In the genomic region with DNA sequence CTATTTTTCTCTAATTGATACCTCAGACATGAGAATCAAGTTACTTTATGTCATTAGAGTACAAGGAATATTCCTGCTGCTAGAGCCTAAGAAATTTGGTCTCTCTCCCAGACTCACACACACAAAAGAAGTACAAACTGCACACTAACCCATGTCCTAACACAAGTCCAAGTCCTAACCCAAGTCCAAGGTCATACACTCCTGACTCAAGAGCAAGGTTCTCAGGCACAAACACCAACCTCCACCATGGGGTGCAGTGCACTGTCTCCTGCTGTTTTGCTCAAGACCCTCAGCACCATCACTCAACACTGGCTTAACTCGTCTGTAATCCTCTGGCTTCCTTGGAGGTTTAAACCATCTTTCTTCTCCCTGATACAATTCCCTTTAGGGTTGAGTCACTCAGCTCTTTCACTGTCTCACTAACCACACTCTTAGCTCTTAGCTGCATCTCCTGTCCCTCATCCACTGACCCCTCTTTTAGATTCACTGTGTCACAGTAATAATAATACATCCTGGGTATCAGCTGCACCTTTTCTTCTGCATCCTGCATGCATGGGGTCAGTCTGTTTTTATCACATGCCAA, we compare ENCODE assay signal across 18 cellular contexts.
DNase-seq lines count a peak whose midpoint lies in the region; ATAC-seq, FAIRE-seq and TF ChIP-seq lines count a peak whose summit lies in the region.
"Had no signal": no experiment of that assay in that cellular context is flagged by ENCODE, and none has a peak within 500 bp of the region (broad histone marks: within the 10 kb centered on the region; RNA-seq: fewer than 3 reads in every experiment).

No MANE protein-coding gene starts in this region.

- H3K9me3 ChIP-seq in HepG2 (ENCODE audit: low read length) (no peaks in the 10 kb centered on the region), right lobe of liver (no peaks in the 10 kb centered on the region)

- intact Hi-C loops in HepG2 (cut with micrococcal nuclease; ENCODE audit: unreplicated experiment): no loop called here
- intact Hi-C loops in right lobe of liver (cut with DNase I): no loop called here

- H3K79me2 ChIP-seq in HepG2 (ENCODE audit: insufficient read depth, low read length): no peaks in the 10 kb centered on the region

- peaks cover 10% of the 10 kb centered on the region for H3K4me1 Mint-ChIP-seq in central memory CD8-positive, alpha-beta T cell
- no peaks in the 10 kb centered on the region for H3K4me1 Mint-ChIP-seq in memory B cell
- H3K4me1 Mint-ChIP-seq in effector memory CD8-positive, alpha-beta T cell (ENCODE audit: low read depth in 2 of 2): peaks cover 0 to 5% of the 10 kb centered on the region in 2 donors

- H3K36me3 ChIP-seq in HepG2 (replicated peaks in 1 of 2; ENCODE audit: control insufficient read depth in 1 of 2, insufficient read depth in 2 of 2, low read length in 2 of 2) (peaks cover 0 to 2% of the 10 kb centered on the region in 2 experiments; a peak in 2 of 5 replicates), right lobe of liver (no peaks in the 10 kb centered on the region)

- no peak for TF ChIP-seq RAD21 in HepG2 (CRISPR knock-in tag; IDR thresholded peaks at IDR 0.05)

- H3K4me1 ChIP-seq in HepG2 (ENCODE audit: insufficient read depth, low read length): peaks cover 29% of the 10 kb centered on the region
- no peaks in the 10 kb centered on the region for H3K4me1 ChIP-seq in right lobe of liver

- no peak overlapping the region for H3K9ac ChIP-seq in HepG2 (ENCODE audit: insufficient read depth, low read depth, low read length)

- no peak for TF ChIP-seq CTCF in HepG2 (CRISPR knock-in tag; IDR thresholded peaks at IDR 0.05)
- TF ChIP-seq CTCF in right lobe of liver (IDR thresholded peaks at IDR 0.05): no peak
- no peak for TF ChIP-seq CTCF in coronary artery (IDR thresholded peaks at IDR 0.05)

- H4K20me1 ChIP-seq in HepG2 (ENCODE audit: insufficient read depth, low read length): peaks cover 5% of the 10 kb centered on the region; the same call in 1 of the 2 replicates

- H3K4me3 ChIP-seq in HepG2 (replicated peaks in 1 of 3; ENCODE audit: insufficient read depth in 1 of 3, low read depth in 2 of 3, low read length in 3 of 3) (no peak overlapping the region), right lobe of liver (no peak overlapping the region), coronary artery (no peak overlapping the region)
- H3K4me3 ChIP-seq: GM12878 had no signal

- BruUV-seq in HepG2 (replicated peaks; lab: Mats Ljungman, UMichigan): no TSS peak

- H3K27ac Mint-ChIP-seq in central memory CD8-positive, alpha-beta T cell (ENCODE audit: low read depth): peak overlapping the region; percentile 61
- H3K27ac Mint-ChIP-seq in memory B cell: peak overlapping the region; percentile 20
- H3K27ac Mint-ChIP-seq in effector memory CD8-positive, alpha-beta T cell: peak overlapping the region in 1 of 2 donors; percentile 90

- no peak overlapping the region for H3K4me3 Mint-ChIP-seq in central memory CD8-positive, alpha-beta T cell
- H3K4me3 Mint-ChIP-seq in memory B cell: no peak overlapping the region
- no peak overlapping the region for H3K4me3 Mint-ChIP-seq in effector memory CD8-positive, alpha-beta T cell

- POLR2A ChIA-PET in HepG2 (lab: Yijun Ruan, JAX): no interaction called here

- DNase-seq in HepG2 (ENCODE audit: low spot score) (peak; percentile 40), right lobe of liver (no peak), memory B cell (ENCODE audit: low spot score in 2 of 2) (no peak), cerebellar cortex (ENCODE audit: low spot score) (no peak), coronary artery (ENCODE audit: low spot score) (no peak)
- no peak for DNase-seq in central memory CD8-positive, alpha-beta T cell (ENCODE audit: low spot score in 2 of 2)
- no peak for DNase-seq in effector memory CD8-positive, alpha-beta T cell
- DNase-seq: C1 segment of cervical spinal cord, KBM-7, NCI-H1092, NCI-H1694, NCI-H2171, NCI-H774, SHP77 treated with DMSO at 0.1 percent for 48 hours had no signal

- CTCF ChIA-PET in HepG2 (lab: Yijun Ruan, JAX; ENCODE audit: low intra/inter-chr PET ratio, low total read pairs): no interaction called here

- H3K4me2 ChIP-seq in HepG2 (ENCODE audit: low read depth, low read length): no peak overlapping the region

- H3K27ac ChIP-seq in HepG2 (ENCODE audit: extremely low read length, insufficient read depth, low read length): no peak overlapping the region
- no peak overlapping the region for H3K27ac ChIP-seq in right lobe of liver
- no peak overlapping the region for H3K27ac ChIP-seq in coronary artery

- TF ChIP-seq POLR2A in HepG2 (IDR thresholded peaks at IDR 0.05; ENCODE audit: insufficient read depth in 1 of 2, low read depth in 2 of 2, low read length in 2 of 2): no peak
- TF ChIP-seq POLR2A in right lobe of liver (IDR thresholded peaks at IDR 0.05): no peak

- H2AFZ ChIP-seq in HepG2 (ENCODE audit: low read length): no peak overlapping the region

- H3K9me3 Mint-ChIP-seq in central memory CD8-positive, alpha-beta T cell: peaks cover 5% of the 10 kb centered on the region
- H3K9me3 Mint-ChIP-seq in memory B cell: peaks cover 4% of the 10 kb centered on the region
- peaks cover 3 to 15% of the 10 kb centered on the region in 2 donors for H3K9me3 Mint-ChIP-seq in effector memory CD8-positive, alpha-beta T cell

- no peaks in the 10 kb centered on the region for H3K27me3 Mint-ChIP-seq in central memory CD8-positive, alpha-beta T cell
- no peaks in the 10 kb centered on the region for H3K27me3 Mint-ChIP-seq in memory B cell
- no peaks in the 10 kb centered on the region for H3K27me3 Mint-ChIP-seq in effector memory CD8-positive, alpha-beta T cell

- H3K27me3 ChIP-seq in HepG2 (ENCODE audit: control insufficient read depth in 1 of 2, insufficient read depth in 2 of 2, low read length in 2 of 2) (no peaks in the 10 kb centered on the region), right lobe of liver (no peaks in the 10 kb centered on the region)

- in situ Hi-C loops in HepG2 (cut with HindIII; ENCODE audit: extremely low pct_ligation_motif_present, low pct_unique_long_range_greater_than_20kb): no loop called here

- 80% methylated on average over 1 of the region's 1 CpG for WGBS in HepG2 (ENCODE audit: low lambda C conversion rate)
- 88% methylated on average over 1 of the region's 1 CpG for WGBS in right lobe of liver (ENCODE audit: insufficient coverage, low coverage, low lambda C conversion rate, missing lambda C conversion rate)

- peak; percentile 15 for FAIRE-seq in HepG2 (lab: Jason Lieb, UNC)
- FAIRE-seq: GM12878, HTR-8/SVneo, RCC 7860 had no signal

- H3K36me3 Mint-ChIP-seq in central memory CD8-positive, alpha-beta T cell (ENCODE audit: insufficient read depth): peaks cover 17% of the 10 kb centered on the region
- peaks cover 3% of the 10 kb centered on the region for H3K36me3 Mint-ChIP-seq in memory B cell
- peaks cover 21% of the 10 kb centered on the region for H3K36me3 Mint-ChIP-seq in effector memory CD8-positive, alpha-beta T cell (ENCODE audit: insufficient read depth)

- no peak for TF ChIP-seq EP300 in HepG2 (IDR thresholded peaks at IDR 0.05; ENCODE audit: low read depth in 2 of 2, low read length in 2 of 2)
- TF ChIP-seq EP300 in HepG2 (CRISPR knock-in tag; IDR thresholded peaks at IDR 0.05; ENCODE audit: borderline replicate concordance): no peak

- no peak; the same call in 2 of the 3 replicates for ATAC-seq in HepG2
- no peak for ATAC-seq in right lobe of liver
- ATAC-seq in central memory CD8-positive, alpha-beta T cell (replicated peaks; ENCODE audit: extremely low read depth, poor library complexity, severe bottlenecking): no peak
- no peak for ATAC-seq in memory B cell (ENCODE audit: low read depth)
- no peak for ATAC-seq in GM21423 (IDR thresholded peaks at IDR 0.05; ENCODE audit: unreplicated experiment)
- ATAC-seq in effector memory CD8-positive, alpha-beta T cell (replicated peaks): no peak
- ATAC-seq: GM12878 had no signal

TF ChIP-seq in HepG2, 621 proteins besides CTCF, POLR2A, EP300 and RAD21 (continues in another document):
- TF ChIP-seq SOX6 (IDR thresholded peaks at IDR 0.05): no peak
- TF ChIP-seq SOX6 (CRISPR knock-in tag; IDR thresholded peaks at IDR 0.05): no peak
- TF ChIP-seq ZFP91 (CRISPR knock-in tag; IDR thresholded peaks at IDR 0.05; ENCODE audit: borderline replicate concordance): no peak
- TF ChIP-seq HNF4A (CRISPR knock-in tag; IDR thresholded peaks at IDR 0.05): peak; percentile 83
- no peak for TF ChIP-seq PPARG (CRISPR knock-in tag; conservative IDR thresholded peaks at IDR 0.05)
- TF ChIP-seq ZNF614 (CRISPR knock-in tag; IDR thresholded peaks at IDR 0.05; ENCODE audit: borderline replicate concordance): peak; percentile 19; the same call in 1 of the 2 replicates
- TF ChIP-seq, protein P1, sequence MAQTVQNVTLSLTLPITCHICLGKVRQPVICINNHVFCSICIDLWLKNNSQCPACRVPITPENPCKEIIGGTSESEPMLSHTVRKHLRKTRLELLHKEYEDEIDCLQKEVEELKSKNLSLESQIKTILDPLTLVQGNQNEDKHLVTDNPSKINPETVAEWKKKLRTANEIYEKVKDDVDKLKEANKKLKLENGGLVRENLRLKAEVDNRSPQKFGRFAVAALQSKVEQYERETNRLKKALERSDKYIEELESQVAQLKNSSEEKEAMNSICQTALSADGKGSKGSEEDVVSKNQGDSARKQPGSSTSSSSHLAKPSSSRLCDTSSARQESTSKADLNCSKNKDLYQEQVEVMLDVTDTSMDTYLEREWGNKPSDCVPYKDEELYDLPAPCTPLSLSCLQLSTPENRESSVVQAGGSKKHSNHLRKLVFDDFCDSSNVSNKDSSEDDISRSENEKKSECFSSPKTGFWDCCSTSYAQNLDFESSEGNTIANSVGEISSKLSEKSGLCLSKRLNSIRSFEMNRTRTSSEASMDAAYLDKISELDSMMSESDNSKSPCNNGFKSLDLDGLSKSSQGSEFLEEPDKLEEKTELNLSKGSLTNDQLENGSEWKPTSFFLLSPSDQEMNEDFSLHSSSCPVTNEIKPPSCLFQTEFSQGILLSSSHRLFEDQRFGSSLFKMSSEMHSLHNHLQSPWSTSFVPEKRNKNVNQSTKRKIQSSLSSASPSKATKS (CRISPR knock-in tag; IDR thresholded peaks at IDR 0.05): no peak
- 0 out of 2 replicates have a peak, but pooled peaks have one; percentile 12 for TF ChIP-seq SOX5 (CRISPR knock-in tag; IDR thresholded peaks at IDR 0.05; ENCODE audit: borderline replicate concordance)
- TF ChIP-seq BCL6 (CRISPR knock-in tag; IDR thresholded peaks at IDR 0.05): peak; percentile 52
- peak; percentile 82 for TF ChIP-seq RARA (CRISPR knock-in tag; IDR thresholded peaks at IDR 0.05)
